ENCODE assay signal across 23 cellular contexts in genomic region chr2:234110219-234110618, GRCh38. TPM values are rescaled to one million over a fixed set of nuclear protein-coding genes. Genes with fewer than 3 reads are reported as not detected.
A peak's percentile ranks its signal among the peaks of the same experiment; 100 is the strongest.
DNase-seq lines count a peak whose midpoint lies in the region; ATAC-seq and TF ChIP-seq lines count a peak whose summit lies in the region.
"Had no signal": no experiment of that assay in that cellular context is flagged by ENCODE, and none has a peak within 500 bp of the region (broad histone marks: within the 10 kb centered on the region; RNA-seq: fewer than 3 reads in every experiment).

No MANE protein-coding gene starts in this region.

- intact Hi-C loops in activated T-helper 2 cell treated with anti-CD3 and anti-CD28 coated beads, Interferon-gamma antibody, Interleukin-2, Interleukin-4, amounts not matched to agents 10 μg/mL and 5 μg/mL and 100 μg/mL, durations not matched to agents 14 hours and 24 hours and 36 hours (cut with micrococcal nuclease): no loop called here

- H3K9me3 ChIP-seq in BLaER1: peaks cover 73% of the 10 kb centered on the region
- no peaks in the 10 kb centered on the region for H3K9me3 ChIP-seq in GM23248 (ENCODE audit: low read depth)
- H3K9me3 ChIP-seq: BE2C, Caco-2 had no signal

- H3K27me3 Mint-ChIP-seq in activated T-helper 2 cell treated with anti-CD3 and anti-CD28 coated beads, Interferon-gamma antibody, Interleukin-2, Interleukin-4, amounts not matched to agents 10 μg/mL and 5 μg/mL and 100 μg/mL, durations not matched to agents 14 hours and 24 hours and 36 hours (ENCODE audit: low read depth): peaks cover 27% of the 10 kb centered on the region
- H3K27me3 Mint-ChIP-seq: CD4-positive, alpha-beta T cell had no signal

- no peak overlapping the region for H2AFZ ChIP-seq in GM23248

- peaks cover 19% of the 10 kb centered on the region for H3F3A ChIP-seq in GM23248 (ENCODE audit: insufficient read depth)

- peak; percentile 9 for DNase-seq in GM23248
- peak; percentile 7 for DNase-seq in NB4 (ENCODE audit: low read depth)
- DNase-seq in fibroblast of mammary gland (ENCODE audit: low read depth): peak; percentile 6
- no peak for DNase-seq in activated T-helper 2 cell treated with anti-CD3 and anti-CD28 coated beads, Interferon-gamma antibody, Interleukin-2, Interleukin-4, amounts not matched to agents 10 μg/mL and 5 μg/mL and 100 μg/mL, durations not matched to agents 14 hours and 24 hours and 36 hours (ENCODE audit: low spot score)
- DNase-seq in COR-L47 (lab: John Stamatoyannopoulos, UW): no peak
- no peak for DNase-seq in stimulated activated naive CD8-positive, alpha-beta T cell treated with anti-CD3 and anti-CD28 coated beads, Interleukin-15, Interleukin-2, amounts not matched to agents 100 U/mL and 50 U/mL, for 24 hours
- DNase-seq: BE2C; Caco-2; CD4-positive, alpha-beta T cell; DMS 273 treated with DMSO at 0.1 percent for 48 hours; GDM1; H9; KBM-7; NCI-H1105 treated with DMSO at 0.1 percent for 48 hours; NCI-H2029 treated with DMSO at 0.1 percent for 48 hours; NCI-H226; NCI-H510A treated with DMSO at 0.1 percent for 48 hours; NCI-H748 treated with DMSO at 0.1 percent for 48 hours; T-helper 1 cell had no signal

- H3K36me3 Mint-ChIP-seq in activated T-helper 2 cell treated with anti-CD3 and anti-CD28 coated beads, Interferon-gamma antibody, Interleukin-2, Interleukin-4, amounts not matched to agents 10 μg/mL and 5 μg/mL and 100 μg/mL, durations not matched to agents 14 hours and 24 hours and 36 hours (ENCODE audit: low read depth): no peaks in the 10 kb centered on the region

- ATAC-seq in HG02759 (IDR thresholded peaks at IDR 0.05; ENCODE audit: unreplicated experiment): no peak
- no peak for ATAC-seq in stimulated activated naive CD8-positive, alpha-beta T cell treated with anti-CD3 and anti-CD28 coated beads, Interleukin-15, Interleukin-2, amounts not matched to agents 100 U/mL and 50 U/mL, for 24 hours
- ATAC-seq: Panc1 had no signal

- H3K9ac ChIP-seq in BLaER1: no peak overlapping the region
- H3K9ac ChIP-seq in GM23248: no peak overlapping the region

- H3K4me2 ChIP-seq in BLaER1 (no peak overlapping the region), GM23248 (ENCODE audit: unreplicated experiment) (no peak overlapping the region)

- H3K27ac ChIP-seq in BLaER1 (0 out of 2 replicates have a peak overlapping the region, but pooled peaks have one; percentile 11), GM23248 (no peak overlapping the region)

- in situ Hi-C loops in GM23248 (cut with MboI): no loop called here

- H3K4me3 Mint-ChIP-seq in activated T-helper 2 cell treated with anti-CD3 and anti-CD28 coated beads, Interferon-gamma antibody, Interleukin-2, Interleukin-4, amounts not matched to agents 10 μg/mL and 5 μg/mL and 100 μg/mL, durations not matched to agents 14 hours and 24 hours and 36 hours (ENCODE audit: low read depth): no peak overlapping the region
- H3K4me3 Mint-ChIP-seq: CD4-positive, alpha-beta T cell; H9 had no signal

- no peaks in the 10 kb centered on the region for H3K4me1 Mint-ChIP-seq in activated T-helper 2 cell treated with anti-CD3 and anti-CD28 coated beads, Interferon-gamma antibody, Interleukin-2, Interleukin-4, amounts not matched to agents 10 μg/mL and 5 μg/mL and 100 μg/mL, durations not matched to agents 14 hours and 24 hours and 36 hours (ENCODE audit: low read depth)
- H3K4me1 Mint-ChIP-seq: H9 had no signal

- no peaks in the 10 kb centered on the region for H3K9me3 Mint-ChIP-seq in activated T-helper 2 cell treated with anti-CD3 and anti-CD28 coated beads, Interferon-gamma antibody, Interleukin-2, Interleukin-4, amounts not matched to agents 10 μg/mL and 5 μg/mL and 100 μg/mL, durations not matched to agents 14 hours and 24 hours and 36 hours

- TF ChIP-seq POLR2A in NB4 (IDR thresholded peaks at IDR 0.05; ENCODE audit: extremely low read depth, insufficient read length): no peak

- no peak for TF ChIP-seq CTCF in NB4 (IDR thresholded peaks at IDR 0.05; ENCODE audit: low read depth, low read length)
- no peak for TF ChIP-seq CTCF in fibroblast of mammary gland (conservative IDR thresholded peaks at IDR 0.05; ENCODE audit: control insufficient read depth, insufficient read depth, low read depth, low read length)

- no peaks in the 10 kb centered on the region for H4K20me1 ChIP-seq in BLaER1
- H4K20me1 ChIP-seq in GM23248 (ENCODE audit: insufficient read depth): no peaks in the 10 kb centered on the region

- no peak overlapping the region for H3K27ac Mint-ChIP-seq in activated T-helper 2 cell treated with anti-CD3 and anti-CD28 coated beads, Interferon-gamma antibody, Interleukin-2, Interleukin-4, amounts not matched to agents 10 μg/mL and 5 μg/mL and 100 μg/mL, durations not matched to agents 14 hours and 24 hours and 36 hours
- H3K27ac Mint-ChIP-seq: CD4-positive, alpha-beta T cell; H9 had no signal

- H3K4me3 ChIP-seq in BLaER1 (no peak overlapping the region), GM23248 (no peak overlapping the region), NB4 (ENCODE audit: low read depth, low read length) (no peak overlapping the region), fibroblast of mammary gland (ENCODE audit: control insufficient read depth, low read depth, low read length) (no peak overlapping the region)

- no peaks in the 10 kb centered on the region for H3K9me2 ChIP-seq in GM23248 (ENCODE audit: insufficient read depth)

- H3K4me1 ChIP-seq in BLaER1 (peaks cover 31% of the 10 kb centered on the region), GM23248 (ENCODE audit: insufficient read depth) (peaks cover 13% of the 10 kb centered on the region)
- H3K4me1 ChIP-seq: BE2C, Caco-2 had no signal

- H3K79me2 ChIP-seq in GM23248 (ENCODE audit: insufficient read depth): no peaks in the 10 kb centered on the region

- H3K27me3 ChIP-seq in BLaER1 (no peaks in the 10 kb centered on the region), GM23248 (replicated peaks; ENCODE audit: insufficient read depth) (peaks cover under 1% of the 10 kb centered on the region; the same call in 1 of the 2 replicates)
- H3K27me3 ChIP-seq: BE2C had no signal

- peaks cover 6% of the 10 kb centered on the region; the same call in 1 of the 2 replicates for H3K36me3 ChIP-seq in BLaER1
- H3K36me3 ChIP-seq in GM23248 (ENCODE audit: low read depth): no peaks in the 10 kb centered on the region
- H3K36me3 ChIP-seq: BE2C had no signal

RNA-seq across cellular contexts. Expression of gene SPP2, which starts 59.7 kb away (rescaled TPM):
- total RNA-seq in GM23248 (2014; rRNA removed; shearing (Covaris generic)): not detected in 2 replicates
- polyA plus RNA-seq in GM23248 (2016; fragmentation: Nextera tagmentation; extraction: Ambion mirVana): not detected in 2 replicates
- not detected in 2 replicates for total RNA-seq in activated T-helper 2 cell treated with anti-CD3 and anti-CD28 coated beads, Interferon-gamma antibody, Interleukin-2, Interleukin-4, amounts not matched to agents 10 μg/mL and 5 μg/mL and 100 μg/mL, durations not matched to agents 14 hours and 24 hours and 36 hours
- total RNA-seq: A673; Caco-2; CD4-positive, alpha-beta T cell; H9 had no signal

Comparison
In these comparisons a context has a peak if more than half of its experiments do, and no peak if none do; other contexts are left out.
1. DNase-seq: peak in GM23248 (single experiment), NB4 (single experiment) and fibroblast of mammary gland (single experiment); none in activated T-helper 2 cell treated with anti-CD3 and anti-CD28 coated beads, Interferon-gamma antibody, Interleukin-2, Interleukin-4, amounts not matched to agents 10 μg/mL and 5 μg/mL and 100 μg/mL, durations not matched to agents 14 hours and 24 hours and 36 hours (single experiment), COR-L47 (single experiment) and stimulated activated naive CD8-positive, alpha-beta T cell treated with anti-CD3 and anti-CD28 coated beads, Interleukin-15, Interleukin-2, amounts not matched to agents 100 U/mL and 50 U/mL, for 24 hours (single experiment).